ENCODE assay signal across 1 cellular context in the genomic region with DNA sequence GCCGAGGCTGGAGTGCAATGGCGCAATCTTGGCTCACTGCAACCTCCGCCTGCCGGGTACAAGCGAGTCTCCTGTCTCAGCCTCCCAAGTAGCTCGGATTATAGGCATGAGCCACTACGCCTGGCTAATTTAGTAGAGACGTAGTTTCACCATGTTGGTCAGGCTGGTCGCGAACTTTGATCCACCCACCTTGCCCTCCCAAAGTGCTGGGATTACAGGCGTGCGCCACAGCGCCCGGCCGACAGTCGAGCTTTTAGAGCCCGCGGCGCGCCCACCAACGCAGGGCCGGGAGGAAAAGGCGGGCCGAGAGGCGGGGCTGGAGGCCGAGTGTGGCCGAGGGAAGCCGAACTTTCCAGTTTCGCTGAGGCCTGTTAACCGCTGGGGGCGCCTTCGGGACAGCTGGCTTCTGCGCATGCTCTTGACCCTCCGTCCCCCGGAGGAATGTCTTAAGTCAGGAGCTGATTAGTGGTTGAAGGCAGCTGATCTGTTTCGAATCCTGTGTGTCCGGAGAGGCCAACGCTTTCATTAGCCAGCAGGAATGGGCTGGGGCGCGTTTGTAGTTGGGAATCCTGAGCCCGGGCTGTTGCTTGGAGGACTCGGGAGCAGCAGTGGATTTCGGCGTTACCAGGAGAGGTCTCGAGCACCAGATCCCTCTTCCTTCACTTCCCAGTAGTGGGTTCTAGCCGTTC.
TF ChIP-seq lines count a peak whose summit lies in the region.

No MANE protein-coding gene starts in this region.

TF ChIP-seq in K562, 482 proteins besides CTCF, POLR2A, EP300 and RAD21 (continued from another document and continues in another):
- TF ChIP-seq MCM2 (IDR thresholded peaks at IDR 0.05; ENCODE audit: low read depth) (no peak), BRF1 (IDR thresholded peaks at IDR 0.05; ENCODE audit: borderline replicate concordance, extremely low read depth, insufficient read length) (no peak), ADNP (tag; IDR thresholded peaks at IDR 0.05) (no peak), CBX2 (IDR thresholded peaks at IDR 0.05; ENCODE audit: insufficient read depth, low read length, poor library complexity, severe bottlenecking) (no peak), ZNF384 (IDR thresholded peaks at IDR 0.05; ENCODE audit: low read depth, low read length) (no peak; the same call in 1 of the 2 replicates), LARP7 (IDR thresholded peaks at IDR 0.05) (0 out of 2 replicates have a peak, but pooled peaks have one; percentile 18), ZNF174 (CRISPR knock-in tag; IDR thresholded peaks at IDR 0.05) (no peak), RBM34 (IDR thresholded peaks at IDR 0.05; ENCODE audit: borderline replicate concordance, insufficient read depth, low read length) (no peak), FOXP1 (CRISPR knock-in tag; IDR thresholded peaks at IDR 0.05) (no peak), PHTF2 (CRISPR knock-in tag; IDR thresholded peaks at IDR 0.05) (no peak), NUFIP1 (IDR thresholded peaks at IDR 0.05; ENCODE audit: partially characterized antibody) (no peak), PML (IDR thresholded peaks at IDR 0.05; ENCODE audit: low read length) (peak; percentile 43; the same call in 1 of the 2 replicates), YY1 (IDR thresholded peaks at IDR 0.05; ENCODE audit: borderline replicate concordance in 1 of 3, control insufficient read depth in 1 of 3, extremely low read depth in 1 of 3, insufficient read depth in 3 of 3, insufficient read length in 1 of 3, insufficient replicate concordance in 2 of 3, low read depth in 1 of 3, low read length in 2 of 3) (peak in 1 of 3 experiments; percentile 11), NFIC (IDR thresholded peaks at IDR 0.05) (peak; percentile 20; the same call in 1 of the 2 replicates), NFXL1 (CRISPR knock-in tag; IDR thresholded peaks at IDR 0.05) (no peak), MCM3 (IDR thresholded peaks at IDR 0.05) (no peak), ZNF507 (tag; conservative IDR thresholded peaks at IDR 0.05) (no peak), RFX7 (CRISPR knock-in tag; IDR thresholded peaks at IDR 0.05) (no peak), CC2D1A (IDR thresholded peaks at IDR 0.05) (0 out of 2 replicates have a peak, but pooled peaks have one; percentile 40), NCOR1 (IDR thresholded peaks at IDR 0.05) (no peak), PHB2 (IDR thresholded peaks at IDR 0.05; ENCODE audit: low read depth) (no peak), ZBTB1 (CRISPR knock-in tag; IDR thresholded peaks at IDR 0.05; ENCODE audit: borderline replicate concordance, low read depth) (no peak), GABPB2 (CRISPR knock-in tag; conservative IDR thresholded peaks at IDR 0.05) (no peak), CHD2 (IDR thresholded peaks at IDR 0.05; ENCODE audit: low read depth, low read length) (no peak), TAF9B (IDR thresholded peaks at IDR 0.05; ENCODE audit: partially characterized antibody) (peak; percentile 68), EP400 (IDR thresholded peaks at IDR 0.05) (peak; percentile 64), TAF15 (IDR thresholded peaks at IDR 0.05; ENCODE audit: low read depth, low read length) (no peak), TEAD1 (CRISPR knock-in tag; IDR thresholded peaks at IDR 0.05) (peak; percentile 75 to 87; a peak in 2 of 4 replicates), ZNF347 (CRISPR knock-in tag; IDR thresholded peaks at IDR 0.05; ENCODE audit: low read depth) (no peak), CHD4 (IDR thresholded peaks at IDR 0.05; ENCODE audit: insufficient read depth, insufficient replicate concordance, low read depth, low read length, poor library complexity, severe bottlenecking) (no peak), PHB (CRISPR knock-in tag; IDR thresholded peaks at IDR 0.05) (no peak), KDM5B (IDR thresholded peaks at IDR 0.05; ENCODE audit: insufficient replicate concordance, low read depth, low read length) (peak; percentile 81), TAF1 (IDR thresholded peaks at IDR 0.05; ENCODE audit: control insufficient read depth, extremely low read depth, insufficient read depth, low read length, severe bottlenecking) (peak; percentile 73), ZNF212 (CRISPR knock-in tag; IDR thresholded peaks at IDR 0.05) (no peak), CXXC5 (CRISPR knock-in tag; IDR thresholded peaks at IDR 0.05) (peak; percentile 71), ZNF274 (IDR thresholded peaks at IDR 0.05; ENCODE audit: borderline replicate concordance, low read depth, low read length) (no peak), MXI1 (IDR thresholded peaks at IDR 0.05; ENCODE audit: low read depth, low read length) (0 out of 2 replicates have a peak, but pooled peaks have one; percentile 52), SAFB (IDR thresholded peaks at IDR 0.05; ENCODE audit: borderline replicate concordance, low read depth, low read length) (no peak), KLF13 (tag; IDR thresholded peaks at IDR 0.05; ENCODE audit: borderline replicate concordance, low read depth) (peak; percentile 66), ZFP1 (CRISPR knock-in tag; IDR thresholded peaks at IDR 0.05) (no peak), NFIX (CRISPR knock-in tag; IDR thresholded peaks at IDR 0.05; ENCODE audit: low read depth) (no peak), ZNF232 (CRISPR knock-in tag; IDR thresholded peaks at IDR 0.05) (no peak)
- TF ChIP-seq, protein P1, sequence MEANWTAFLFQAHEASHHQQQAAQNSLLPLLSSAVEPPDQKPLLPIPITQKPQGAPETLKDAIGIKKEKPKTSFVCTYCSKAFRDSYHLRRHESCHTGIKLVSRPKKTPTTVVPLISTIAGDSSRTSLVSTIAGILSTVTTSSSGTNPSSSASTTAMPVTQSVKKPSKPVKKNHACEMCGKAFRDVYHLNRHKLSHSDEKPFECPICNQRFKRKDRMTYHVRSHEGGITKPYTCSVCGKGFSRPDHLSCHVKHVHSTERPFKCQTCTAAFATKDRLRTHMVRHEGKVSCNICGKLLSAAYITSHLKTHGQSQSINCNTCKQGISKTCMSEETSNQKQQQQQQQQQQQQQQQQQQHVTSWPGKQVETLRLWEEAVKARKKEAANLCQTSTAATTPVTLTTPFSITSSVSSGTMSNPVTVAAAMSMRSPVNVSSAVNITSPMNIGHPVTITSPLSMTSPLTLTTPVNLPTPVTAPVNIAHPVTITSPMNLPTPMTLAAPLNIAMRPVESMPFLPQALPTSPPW (CRISPR knock-in tag; IDR thresholded peaks at IDR 0.05) = peak; percentile 45; the same call in 1 of the 2 replicates
- TF ChIP-seq, protein P2, sequence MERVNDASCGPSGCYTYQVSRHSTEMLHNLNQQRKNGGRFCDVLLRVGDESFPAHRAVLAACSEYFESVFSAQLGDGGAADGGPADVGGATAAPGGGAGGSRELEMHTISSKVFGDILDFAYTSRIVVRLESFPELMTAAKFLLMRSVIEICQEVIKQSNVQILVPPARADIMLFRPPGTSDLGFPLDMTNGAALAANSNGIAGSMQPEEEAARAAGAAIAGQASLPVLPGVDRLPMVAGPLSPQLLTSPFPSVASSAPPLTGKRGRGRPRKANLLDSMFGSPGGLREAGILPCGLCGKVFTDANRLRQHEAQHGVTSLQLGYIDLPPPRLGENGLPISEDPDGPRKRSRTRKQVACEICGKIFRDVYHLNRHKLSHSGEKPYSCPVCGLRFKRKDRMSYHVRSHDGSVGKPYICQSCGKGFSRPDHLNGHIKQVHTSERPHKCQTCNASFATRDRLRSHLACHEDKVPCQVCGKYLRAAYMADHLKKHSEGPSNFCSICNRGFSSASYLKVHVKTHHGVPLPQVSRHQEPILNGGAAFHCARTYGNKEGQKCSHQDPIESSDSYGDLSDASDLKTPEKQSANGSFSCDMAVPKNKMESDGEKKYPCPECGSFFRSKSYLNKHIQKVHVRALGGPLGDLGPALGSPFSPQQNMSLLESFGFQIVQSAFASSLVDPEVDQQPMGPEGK (CRISPR knock-in tag; IDR thresholded peaks at IDR 0.05; ENCODE audit: borderline replicate concordance) = no peak
- TF ChIP-seq, protein P3, sequence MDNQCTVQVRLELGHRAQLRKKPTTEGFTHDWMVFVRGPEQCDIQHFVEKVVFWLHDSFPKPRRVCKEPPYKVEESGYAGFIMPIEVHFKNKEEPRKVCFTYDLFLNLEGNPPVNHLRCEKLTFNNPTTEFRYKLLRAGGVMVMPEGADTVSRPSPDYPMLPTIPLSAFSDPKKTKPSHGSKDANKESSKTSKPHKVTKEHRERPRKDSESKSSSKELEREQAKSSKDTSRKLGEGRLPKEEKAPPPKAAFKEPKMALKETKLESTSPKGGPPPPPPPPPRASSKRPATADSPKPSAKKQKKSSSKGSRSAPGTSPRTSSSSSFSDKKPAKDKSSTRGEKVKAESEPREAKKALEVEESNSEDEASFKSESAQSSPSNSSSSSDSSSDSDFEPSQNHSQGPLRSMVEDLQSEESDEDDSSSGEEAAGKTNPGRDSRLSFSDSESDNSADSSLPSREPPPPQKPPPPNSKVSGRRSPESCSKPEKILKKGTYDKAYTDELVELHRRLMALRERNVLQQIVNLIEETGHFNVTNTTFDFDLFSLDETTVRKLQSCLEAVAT (IDR thresholded peaks at IDR 0.05) = 0 out of 4 replicates have a peak, but pooled peaks of 1 of the 2 experiments have one; percentile 12
- TF ChIP-seq, protein P4, sequence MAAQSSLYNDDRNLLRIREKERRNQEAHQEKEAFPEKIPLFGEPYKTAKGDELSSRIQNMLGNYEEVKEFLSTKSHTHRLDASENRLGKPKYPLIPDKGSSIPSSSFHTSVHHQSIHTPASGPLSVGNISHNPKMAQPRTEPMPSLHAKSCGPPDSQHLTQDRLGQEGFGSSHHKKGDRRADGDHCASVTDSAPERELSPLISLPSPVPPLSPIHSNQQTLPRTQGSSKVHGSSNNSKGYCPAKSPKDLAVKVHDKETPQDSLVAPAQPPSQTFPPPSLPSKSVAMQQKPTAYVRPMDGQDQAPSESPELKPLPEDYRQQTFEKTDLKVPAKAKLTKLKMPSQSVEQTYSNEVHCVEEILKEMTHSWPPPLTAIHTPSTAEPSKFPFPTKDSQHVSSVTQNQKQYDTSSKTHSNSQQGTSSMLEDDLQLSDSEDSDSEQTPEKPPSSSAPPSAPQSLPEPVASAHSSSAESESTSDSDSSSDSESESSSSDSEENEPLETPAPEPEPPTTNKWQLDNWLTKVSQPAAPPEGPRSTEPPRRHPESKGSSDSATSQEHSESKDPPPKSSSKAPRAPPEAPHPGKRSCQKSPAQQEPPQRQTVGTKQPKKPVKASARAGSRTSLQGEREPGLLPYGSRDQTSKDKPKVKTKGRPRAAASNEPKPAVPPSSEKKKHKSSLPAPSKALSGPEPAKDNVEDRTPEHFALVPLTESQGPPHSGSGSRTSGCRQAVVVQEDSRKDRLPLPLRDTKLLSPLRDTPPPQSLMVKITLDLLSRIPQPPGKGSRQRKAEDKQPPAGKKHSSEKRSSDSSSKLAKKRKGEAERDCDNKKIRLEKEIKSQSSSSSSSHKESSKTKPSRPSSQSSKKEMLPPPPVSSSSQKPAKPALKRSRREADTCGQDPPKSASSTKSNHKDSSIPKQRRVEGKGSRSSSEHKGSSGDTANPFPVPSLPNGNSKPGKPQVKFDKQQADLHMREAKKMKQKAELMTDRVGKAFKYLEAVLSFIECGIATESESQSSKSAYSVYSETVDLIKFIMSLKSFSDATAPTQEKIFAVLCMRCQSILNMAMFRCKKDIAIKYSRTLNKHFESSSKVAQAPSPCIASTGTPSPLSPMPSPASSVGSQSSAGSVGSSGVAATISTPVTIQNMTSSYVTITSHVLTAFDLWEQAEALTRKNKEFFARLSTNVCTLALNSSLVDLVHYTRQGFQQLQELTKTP (IDR thresholded peaks at IDR 0.05; ENCODE audit: low read depth in 1 of 2, partially characterized antibody in 2 of 2) = peak in 1 of 2 experiments; percentile 2
- TF ChIP-seq, protein P5, sequence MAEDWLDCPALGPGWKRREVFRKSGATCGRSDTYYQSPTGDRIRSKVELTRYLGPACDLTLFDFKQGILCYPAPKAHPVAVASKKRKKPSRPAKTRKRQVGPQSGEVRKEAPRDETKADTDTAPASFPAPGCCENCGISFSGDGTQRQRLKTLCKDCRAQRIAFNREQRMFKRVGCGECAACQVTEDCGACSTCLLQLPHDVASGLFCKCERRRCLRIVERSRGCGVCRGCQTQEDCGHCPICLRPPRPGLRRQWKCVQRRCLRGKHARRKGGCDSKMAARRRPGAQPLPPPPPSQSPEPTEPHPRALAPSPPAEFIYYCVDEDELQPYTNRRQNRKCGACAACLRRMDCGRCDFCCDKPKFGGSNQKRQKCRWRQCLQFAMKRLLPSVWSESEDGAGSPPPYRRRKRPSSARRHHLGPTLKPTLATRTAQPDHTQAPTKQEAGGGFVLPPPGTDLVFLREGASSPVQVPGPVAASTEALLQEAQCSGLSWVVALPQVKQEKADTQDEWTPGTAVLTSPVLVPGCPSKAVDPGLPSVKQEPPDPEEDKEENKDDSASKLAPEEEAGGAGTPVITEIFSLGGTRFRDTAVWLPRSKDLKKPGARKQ (CRISPR knock-in tag; IDR thresholded peaks at IDR 0.05) = no peak
- TF ChIP-seq, protein P6, sequence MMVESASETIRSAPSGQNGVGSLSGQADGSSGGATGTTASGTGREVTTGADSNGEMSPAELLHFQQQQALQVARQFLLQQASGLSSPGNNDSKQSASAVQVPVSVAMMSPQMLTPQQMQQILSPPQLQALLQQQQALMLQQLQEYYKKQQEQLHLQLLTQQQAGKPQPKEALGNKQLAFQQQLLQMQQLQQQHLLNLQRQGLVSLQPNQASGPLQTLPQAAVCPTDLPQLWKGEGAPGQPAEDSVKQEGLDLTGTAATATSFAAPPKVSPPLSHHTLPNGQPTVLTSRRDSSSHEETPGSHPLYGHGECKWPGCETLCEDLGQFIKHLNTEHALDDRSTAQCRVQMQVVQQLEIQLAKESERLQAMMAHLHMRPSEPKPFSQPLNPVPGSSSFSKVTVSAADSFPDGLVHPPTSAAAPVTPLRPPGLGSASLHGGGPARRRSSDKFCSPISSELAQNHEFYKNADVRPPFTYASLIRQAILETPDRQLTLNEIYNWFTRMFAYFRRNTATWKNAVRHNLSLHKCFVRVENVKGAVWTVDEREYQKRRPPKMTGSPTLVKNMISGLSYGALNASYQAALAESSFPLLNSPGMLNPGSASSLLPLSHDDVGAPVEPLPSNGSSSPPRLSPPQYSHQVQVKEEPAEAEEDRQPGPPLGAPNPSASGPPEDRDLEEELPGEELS (CRISPR knock-in tag; IDR thresholded peaks at IDR 0.05; ENCODE audit: borderline replicate concordance) = no peak
- TF ChIP-seq, protein P7, sequence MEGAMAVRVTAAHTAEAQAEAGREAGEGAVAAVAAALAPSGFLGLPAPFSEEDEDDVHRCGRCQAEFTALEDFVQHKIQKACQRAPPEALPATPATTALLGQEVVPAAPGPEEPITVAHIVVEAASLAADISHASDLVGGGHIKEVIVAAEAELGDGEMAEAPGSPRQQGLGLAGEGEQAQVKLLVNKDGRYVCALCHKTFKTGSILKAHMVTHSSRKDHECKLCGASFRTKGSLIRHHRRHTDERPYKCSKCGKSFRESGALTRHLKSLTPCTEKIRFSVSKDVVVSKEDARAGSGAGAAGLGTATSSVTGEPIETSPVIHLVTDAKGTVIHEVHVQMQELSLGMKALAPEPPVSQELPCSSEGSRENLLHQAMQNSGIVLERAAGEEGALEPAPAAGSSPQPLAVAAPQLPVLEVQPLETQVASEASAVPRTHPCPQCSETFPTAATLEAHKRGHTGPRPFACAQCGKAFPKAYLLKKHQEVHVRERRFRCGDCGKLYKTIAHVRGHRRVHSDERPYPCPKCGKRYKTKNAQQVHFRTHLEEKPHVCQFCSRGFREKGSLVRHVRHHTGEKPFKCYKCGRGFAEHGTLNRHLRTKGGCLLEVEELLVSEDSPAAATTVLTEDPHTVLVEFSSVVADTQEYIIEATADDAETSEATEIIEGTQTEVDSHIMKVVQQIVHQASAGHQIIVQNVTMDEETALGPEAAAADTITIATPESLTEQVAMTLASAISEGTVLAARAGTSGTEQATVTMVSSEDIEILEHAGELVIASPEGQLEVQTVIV (CRISPR knock-in tag; IDR thresholded peaks at IDR 0.05; ENCODE audit: borderline replicate concordance) = no peak
